Comparison of ENCODE assay signal across 21 cellular contexts in the genomic region with DNA sequence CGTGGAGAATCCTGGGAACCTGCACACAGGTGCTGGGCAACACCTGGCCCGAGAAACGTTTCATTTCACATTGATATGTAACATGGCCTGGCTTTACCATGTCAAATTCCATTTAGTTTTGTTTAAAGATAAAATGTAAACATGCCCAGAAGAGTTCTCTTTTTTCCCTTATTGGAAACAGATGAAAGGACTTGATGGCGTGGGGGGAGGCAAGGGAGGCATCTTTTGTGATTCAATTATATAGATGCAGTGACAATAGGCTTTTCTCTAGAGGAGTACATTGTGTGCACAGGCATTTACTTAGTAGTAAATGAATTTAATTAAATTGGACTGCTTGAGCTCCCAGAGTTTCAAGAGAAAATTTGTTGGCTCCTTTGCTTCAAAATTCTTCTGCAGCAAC.
A peak's percentile ranks its signal among the peaks of the same experiment; 100 is the strongest.
DNase-seq lines count a peak whose midpoint lies in the region; TF ChIP-seq lines count a peak whose summit lies in the region.
"Had no signal": no experiment of that assay in that cellular context is flagged by ENCODE, and none has a peak within 500 bp of the region (broad histone marks: within the 10 kb centered on the region; RNA-seq: fewer than 3 reads in every experiment).

No MANE protein-coding gene starts in this region.

- peaks cover 53% of the 10 kb centered on the region for H3K4me1 Mint-ChIP-seq in chondrocyte (ENCODE audit: low read depth)
- H3K4me1 Mint-ChIP-seq in activated CD4-positive, alpha-beta memory T cell treated with anti-CD3 and anti-CD28 coated beads for 36 hours (ENCODE audit: low read depth) = peaks cover 5% of the 10 kb centered on the region

- H3K9me3 ChIP-seq in smooth muscle cell (replicated peaks; ENCODE audit: low read depth) = no peaks in the 10 kb centered on the region
- H3K9me3 ChIP-seq: BE2C, SJCRH30 had no signal

- 77% methylated on average over 4 of the region's 4 CpGs for WGBS in smooth muscle cell (ENCODE audit: low lambda C conversion rate)

- H3F3A ChIP-seq in smooth muscle cell (ENCODE audit: low read depth) = peaks cover 9% of the 10 kb centered on the region

- H3K27me3 ChIP-seq in smooth muscle cell (ENCODE audit: low read depth) = no peaks in the 10 kb centered on the region
- H3K27me3 ChIP-seq: SJCRH30 had no signal

- peak overlapping the region; percentile 80 for H3K27ac Mint-ChIP-seq in chondrocyte (ENCODE audit: unreplicated experiment)
- no peak overlapping the region for H3K27ac Mint-ChIP-seq in activated CD4-positive, alpha-beta memory T cell treated with anti-CD3 and anti-CD28 coated beads for 36 hours
- H3K27ac Mint-ChIP-seq: CD14-positive monocyte, T-cell had no signal

- peaks cover 4% of the 10 kb centered on the region for H3K36me3 Mint-ChIP-seq in chondrocyte (ENCODE audit: low read depth)
- no peaks in the 10 kb centered on the region for H3K36me3 Mint-ChIP-seq in activated CD4-positive, alpha-beta memory T cell treated with anti-CD3 and anti-CD28 coated beads for 36 hours
- H3K36me3 Mint-ChIP-seq: CD14-positive monocyte; CD8-positive, alpha-beta memory T cell; T-cell had no signal

- DNase-seq in NCI-H2081 (lab: John Stamatoyannopoulos, UW) = peak; percentile 32 to 37
- no peak for DNase-seq in NCI-H2081 treated with DMSO at 0.1 percent for 48 hours (lab: John Stamatoyannopoulos, UW)
- peak; percentile 81 for DNase-seq in NCI-H748 (lab: John Stamatoyannopoulos, UW; ENCODE audit: unreplicated experiment)
- no peak for DNase-seq in chondrocyte (ENCODE audit: low spot score)
- no peak for DNase-seq in smooth muscle cell (lab: John Stamatoyannopoulos, UW; ENCODE audit: unreplicated experiment)
- DNase-seq in DMS79 (lab: John Stamatoyannopoulos, UW) = no peak
- DNase-seq in NCI-H1092 treated with DMSO at 0.1 percent for 48 hours (lab: John Stamatoyannopoulos, UW) = no peak
- DNase-seq in activated CD4-positive, alpha-beta memory T cell treated with anti-CD3 and anti-CD28 coated beads for 36 hours = no peak
- DNase-seq: BE2C; Calu3; CD8-positive, alpha-beta memory T cell; Kasumi-1; NCI-H1105; NCI-H2029 treated with DMSO at 0.1 percent for 48 hours; NCI-H526 treated with DMSO at 0.1 percent for 48 hours; PC-3; SJCRH30; T-cell had no signal

- intact Hi-C loops in activated CD4-positive, alpha-beta memory T cell treated with anti-CD3 and anti-CD28 coated beads for 36 hours (cut with micrococcal nuclease) = no loop called here

- H3K36me3 ChIP-seq in smooth muscle cell (ENCODE audit: low read depth) = no peaks in the 10 kb centered on the region
- H3K36me3 ChIP-seq: BE2C, SJCRH30 had no signal

- peaks cover 9% of the 10 kb centered on the region for H3K9me3 Mint-ChIP-seq in chondrocyte (ENCODE audit: low read depth)
- H3K9me3 Mint-ChIP-seq in activated CD4-positive, alpha-beta memory T cell treated with anti-CD3 and anti-CD28 coated beads for 36 hours = no peaks in the 10 kb centered on the region
- H3K9me3 Mint-ChIP-seq: CD14-positive monocyte; CD8-positive, alpha-beta memory T cell; T-cell had no signal

- TF ChIP-seq CTCF in chondrocyte (IDR thresholded peaks at IDR 0.05) (no peak), smooth muscle cell (IDR thresholded peaks at IDR 0.05; ENCODE audit: borderline replicate concordance, insufficient read depth, poor library complexity, severe bottlenecking) (no peak)

- peak overlapping the region; percentile 65 for H3K27ac ChIP-seq in smooth muscle cell (ENCODE audit: low read depth)
- H3K27ac ChIP-seq: 22Rv1, SJCRH30 had no signal

- no peak overlapping the region for H3K4me3 Mint-ChIP-seq in chondrocyte (ENCODE audit: unreplicated experiment)
- H3K4me3 Mint-ChIP-seq in activated CD4-positive, alpha-beta memory T cell treated with anti-CD3 and anti-CD28 coated beads for 36 hours = no peak overlapping the region
- H3K4me3 Mint-ChIP-seq: CD8-positive, alpha-beta memory T cell; T-cell had no signal

- peak overlapping the region; percentile 52 for H3K4me2 ChIP-seq in smooth muscle cell

- POLR2A ChIA-PET in activated CD4-positive, alpha-beta memory T cell treated with anti-CD3 and anti-CD28 coated beads for 36 hours (lab: Charles Lee) = no interaction called here

- no peak overlapping the region for H3K9ac ChIP-seq in smooth muscle cell (ENCODE audit: low read depth)

- CTCF ChIA-PET in activated CD4-positive, alpha-beta memory T cell treated with anti-CD3 and anti-CD28 coated beads for 36 hours (lab: Charles Lee) = interaction anchor here (0.6 to 1.8 kb wide), 2 partner anchors 48 to 763 kb away, joined by 3 to 4 read pairs; no protein-coding TSS in a partner anchor

- no peaks in the 10 kb centered on the region for H3K27me3 Mint-ChIP-seq in chondrocyte (ENCODE audit: low read depth)
- peaks cover 25% of the 10 kb centered on the region for H3K27me3 Mint-ChIP-seq in activated CD4-positive, alpha-beta memory T cell treated with anti-CD3 and anti-CD28 coated beads for 36 hours

- H3K4me3 ChIP-seq in smooth muscle cell = no peak overlapping the region
- H3K4me3 ChIP-seq: K562, SJCRH30 had no signal

- no peaks in the 10 kb centered on the region for H4K20me1 ChIP-seq in smooth muscle cell (ENCODE audit: low read depth)

- H3K79me2 ChIP-seq in smooth muscle cell (ENCODE audit: low read depth) = no peaks in the 10 kb centered on the region

- peaks cover 5% of the 10 kb centered on the region for H3K4me1 ChIP-seq in smooth muscle cell (ENCODE audit: low read depth)
- H3K4me1 ChIP-seq: BE2C, SJCRH30 had no signal

- no peak overlapping the region for H2AFZ ChIP-seq in smooth muscle cell (ENCODE audit: low read depth)

Comparison
In these comparisons a context has a peak if more than half of its experiments do, and no peak if none do; other contexts are left out.
1. DNase-seq: peak in NCI-H2081 (2 of 2) and NCI-H748 (single experiment); none in NCI-H2081 treated with DMSO at 0.1 percent for 48 hours (single experiment), chondrocyte (single experiment), smooth muscle cell (single experiment), DMS79 (single experiment), NCI-H1092 treated with DMSO at 0.1 percent for 48 hours (single experiment) and activated CD4-positive, alpha-beta memory T cell treated with anti-CD3 and anti-CD28 coated beads for 36 hours (single experiment).